Comparison of ENCODE assay signal across 14 cellular contexts in genomic region chr2:61368687-61369665, GRCh38.
DNase-seq lines count a peak whose midpoint lies in the region; ATAC-seq and TF ChIP-seq lines count a peak whose summit lies in the region.
"Had no signal": no experiment of that assay in that cellular context is flagged by ENCODE, and none has a peak within 500 bp of the region (broad histone marks: within the 10 kb centered on the region; RNA-seq: fewer than 3 reads in every experiment).

No MANE protein-coding gene starts in this region.

- DNase-seq in CD4-positive, alpha-beta T cell: no peak
- DNase-seq in GM12865 (ENCODE audit: low read depth) (peak; percentile 34), iris pigment epithelial cell (ENCODE audit: low read depth) (peak; percentile 25), DMS 273 treated with DMSO at 0.1 percent for 48 hours (lab: John Stamatoyannopoulos, UW) (no peak), NCI-H526 treated with DMSO at 0.1 percent for 48 hours (lab: John Stamatoyannopoulos, UW) (no peak), NCI-H2081 treated with DMSO at 0.1 percent for 48 hours (lab: John Stamatoyannopoulos, UW) (no peak)
- DNase-seq in activated T-cell treated with anti-CD3 and anti-CD28 coated beads, Interleukin-2, amount 50 U/mL, for 4 hours: no peak
- DNase-seq: MV-4-11, NCI-H345, T1000, testis had no signal

- no peak overlapping the region for H3K4me3 Mint-ChIP-seq in CD4-positive, alpha-beta T cell
- no peak overlapping the region for H3K4me3 Mint-ChIP-seq in activated T-cell treated with anti-CD3 and anti-CD28 coated beads, Interleukin-2, amount 50 U/mL, for 4 hours
- H3K4me3 Mint-ChIP-seq: activated T-helper 1 cell treated with anti-CD3 and anti-CD28 coated beads, Interleukin-12 subunit alpha, Interleukin-12 subunit beta, Interleukin-2, Interleukin-4 antibody, amounts not matched to agents 30 ng/mL and 10 ng/mL and 1 ng/mL, durations not matched to agents 14 hours and 24 hours and 36 hours had no signal

- no peak for ATAC-seq in CD4-positive, alpha-beta T cell (ENCODE audit: poor library complexity)
- peak; percentile 72 to 76 for ATAC-seq in activated T-cell treated with anti-CD3 and anti-CD28 coated beads, Interleukin-2, amount 50 U/mL, for 4 hours
- ATAC-seq in HG03460 (IDR thresholded peaks at IDR 0.05; ENCODE audit: unreplicated experiment): no peak

- H3K9me3 Mint-ChIP-seq in CD4-positive, alpha-beta T cell: no peaks in the 10 kb centered on the region
- no peaks in the 10 kb centered on the region for H3K9me3 Mint-ChIP-seq in activated T-cell treated with anti-CD3 and anti-CD28 coated beads, Interleukin-2, amount 50 U/mL, for 4 hours
- H3K9me3 Mint-ChIP-seq: activated T-helper 1 cell treated with anti-CD3 and anti-CD28 coated beads, Interleukin-12 subunit alpha, Interleukin-12 subunit beta, Interleukin-2, Interleukin-4 antibody, amounts not matched to agents 30 ng/mL and 10 ng/mL and 1 ng/mL, durations not matched to agents 14 hours and 24 hours and 36 hours had no signal

- POLR2A ChIA-PET in CD4-positive, alpha-beta T cell (lab: Charles Lee): interaction anchor here (0.7 kb wide), 1 partner anchor 302 kb away, joined by 4 read pairs; no protein-coding TSS in a partner anchor

- CTCF ChIA-PET in CD4-positive, alpha-beta T cell (lab: Charles Lee): no interaction called here

- peak overlapping the region; percentile 73 for H3K27ac Mint-ChIP-seq in CD4-positive, alpha-beta T cell
- H3K27ac Mint-ChIP-seq: activated T-helper 1 cell treated with anti-CD3 and anti-CD28 coated beads, Interleukin-12 subunit alpha, Interleukin-12 subunit beta, Interleukin-2, Interleukin-4 antibody, amounts not matched to agents 30 ng/mL and 10 ng/mL and 1 ng/mL, durations not matched to agents 14 hours and 24 hours and 36 hours had no signal

- H3K27ac ChIP-seq in CD4-positive, alpha-beta T cell (ENCODE audit: low read depth, low read length): no peak overlapping the region
- H3K27ac ChIP-seq: testis had no signal

- TF ChIP-seq CTCF in CD4-positive, alpha-beta T cell (IDR thresholded peaks at IDR 0.05): no peak
- no peak for TF ChIP-seq CTCF in GM12865 (IDR thresholded peaks at IDR 0.05; ENCODE audit: insufficient read depth, low read depth, low read length, missing control alignments)

- H3K27me3 Mint-ChIP-seq in CD4-positive, alpha-beta T cell: no peaks in the 10 kb centered on the region
- no peaks in the 10 kb centered on the region for H3K27me3 Mint-ChIP-seq in activated T-cell treated with anti-CD3 and anti-CD28 coated beads, Interleukin-2, amount 50 U/mL, for 4 hours (ENCODE audit: low read depth)

- no peaks in the 10 kb centered on the region for H3K9me3 ChIP-seq in CD4-positive, alpha-beta T cell (ENCODE audit: control insufficient read depth, low read length)
- H3K9me3 ChIP-seq: HAP-1, testis had no signal

- intact Hi-C loops in CD4-positive, alpha-beta T cell (cut with DNase I, micrococcal nuclease): no loop called here

- H3K4me3 ChIP-seq in GM12865 (ENCODE audit: low read depth, low read length): no peak overlapping the region
- H3K4me3 ChIP-seq: HAP-1, testis had no signal

- no peaks in the 10 kb centered on the region for H3K27me3 ChIP-seq in CD4-positive, alpha-beta T cell (ENCODE audit: control insufficient read depth, insufficient read depth, low read length)
- H3K27me3 ChIP-seq: testis had no signal

- peaks cover 81% of the 10 kb centered on the region for H3K36me3 Mint-ChIP-seq in CD4-positive, alpha-beta T cell (ENCODE audit: low read depth)
- H3K36me3 Mint-ChIP-seq in activated T-cell treated with anti-CD3 and anti-CD28 coated beads, Interleukin-2, amount 50 U/mL, for 4 hours (ENCODE audit: insufficient read depth): peaks cover 35% of the 10 kb centered on the region

- H3K4me1 Mint-ChIP-seq in CD4-positive, alpha-beta T cell (ENCODE audit: low read depth): peaks cover 61% of the 10 kb centered on the region
- peaks cover 44% of the 10 kb centered on the region for H3K4me1 Mint-ChIP-seq in activated T-cell treated with anti-CD3 and anti-CD28 coated beads, Interleukin-2, amount 50 U/mL, for 4 hours (ENCODE audit: low read depth)

Comparison
In these comparisons a context has a peak if more than half of its experiments do, and no peak if none do; other contexts are left out.
1. ATAC-seq: peak in activated T-cell treated with anti-CD3 and anti-CD28 coated beads, Interleukin-2, amount 50 U/mL, for 4 hours (2 of 2); none in CD4-positive, alpha-beta T cell (single experiment) and HG03460 (single experiment).
2. DNase-seq: peak in GM12865 (single experiment) and iris pigment epithelial cell (single experiment); none in CD4-positive, alpha-beta T cell (0 of 10), activated T-cell treated with anti-CD3 and anti-CD28 coated beads, Interleukin-2, amount 50 U/mL, for 4 hours (single experiment), DMS 273 treated with DMSO at 0.1 percent for 48 hours (single experiment), NCI-H526 treated with DMSO at 0.1 percent for 48 hours (single experiment) and NCI-H2081 treated with DMSO at 0.1 percent for 48 hours (single experiment).